Comparison of ENCODE assay signal across 8 cellular contexts in genomic region chr1:961132-961652, GRCh38. TPM values are rescaled to one million over a fixed set of nuclear protein-coding genes. Genes with fewer than 3 reads are reported as not detected.
DNase-seq lines count a peak whose midpoint lies in the region; ATAC-seq and TF ChIP-seq lines count a peak whose summit lies in the region.

No MANE protein-coding gene starts in this region.

- H2AFZ ChIP-seq in Karpas-422 (ENCODE audit: low read length) (no peak overlapping the region), neuron (ENCODE audit: low read depth, low read length) (no peak overlapping the region)

- no peak overlapping the region for H3K27ac ChIP-seq in CD4-positive, CD25-positive, alpha-beta regulatory T cell (ENCODE audit: insufficient read depth, low read length, poor library complexity, severe bottlenecking)
- H3K27ac ChIP-seq in Karpas-422 (ENCODE audit: low read length) (no peak overlapping the region), dorsolateral prefrontal cortex (peak overlapping the region in 2 of 59 donors; percentile 18 to 57), caudate nucleus (ENCODE audit: low read depth, low read length) (no peak overlapping the region)

- peaks cover 5% of the 10 kb centered on the region for H3K36me3 Mint-ChIP-seq in CD4-positive, CD25-positive, alpha-beta regulatory T cell

- no peaks in the 10 kb centered on the region for H3K27me3 Mint-ChIP-seq in CD4-positive, CD25-positive, alpha-beta regulatory T cell

- no peak for TF ChIP-seq CTCF in dorsolateral prefrontal cortex (IDR thresholded peaks at IDR 0.05 in 54 of 56, conservative IDR thresholded peaks at IDR 0.05 in 2 of 56; ENCODE audit: low read depth in 1 of 56, partially characterized antibody in 56 of 56)

- no peaks in the 10 kb centered on the region for H3K27me3 ChIP-seq in CD4-positive, CD25-positive, alpha-beta regulatory T cell (ENCODE audit: control insufficient read depth, insufficient read depth, low read length)
- H3K27me3 ChIP-seq in Karpas-422 (ENCODE audit: low read length) (no peaks in the 10 kb centered on the region), dorsolateral prefrontal cortex (peaks cover 0 to 6% (median under 1%) of the 10 kb centered on the region in 45 donors), neuron (ENCODE audit: insufficient read depth, low read length) (peaks cover 6% of the 10 kb centered on the region)

- peaks cover 23% of the 10 kb centered on the region for H3K79me2 ChIP-seq in Karpas-422 (ENCODE audit: low read length)

- peaks cover 19% of the 10 kb centered on the region for H4K20me1 ChIP-seq in Karpas-422 (ENCODE audit: insufficient read depth, low read depth, low read length)

- peak overlapping the region in 1 of 3 donors; percentile 36 for H3K27ac Mint-ChIP-seq in CD4-positive, CD25-positive, alpha-beta regulatory T cell

- H3K4me2 ChIP-seq in Karpas-422 (ENCODE audit: low read depth, low read length, poor library complexity, severe bottlenecking): peak overlapping the region; percentile 67

- no peaks in the 10 kb centered on the region for H3K9me2 ChIP-seq in Karpas-422 (replicated peaks; ENCODE audit: insufficient read depth, low read length)

- DNase-seq in CD4-positive, CD25-positive, alpha-beta regulatory T cell: no peak
- DNase-seq in Karpas-422 (no peak), dorsolateral prefrontal cortex (no peak), caudate nucleus (lab: John Stamatoyannopoulos, UW) (no peak), H4 (ENCODE audit: low spot score) (no peak), T-helper 9 cell (no peak), activated gamma-delta T cell (lab: John Stamatoyannopoulos, UW) (no peak)

- no peaks in the 10 kb centered on the region for H3K9me3 Mint-ChIP-seq in CD4-positive, CD25-positive, alpha-beta regulatory T cell

- H3K36me3 ChIP-seq in CD4-positive, CD25-positive, alpha-beta regulatory T cell (ENCODE audit: control insufficient read depth, insufficient read depth, low read length): peaks cover 4% of the 10 kb centered on the region
- no peaks in the 10 kb centered on the region for H3K36me3 ChIP-seq in Karpas-422 (ENCODE audit: insufficient read depth, low read length)
- H3K36me3 ChIP-seq in neuron (ENCODE audit: insufficient read depth, low read length): peaks cover 20% of the 10 kb centered on the region

- intact Hi-C loops in dorsolateral prefrontal cortex (cut with DNase I): no loop called here

- H3K4me1 ChIP-seq in CD4-positive, CD25-positive, alpha-beta regulatory T cell (ENCODE audit: control insufficient read depth, insufficient read depth, low read length, poor library complexity, severe bottlenecking): peaks cover 43% of the 10 kb centered on the region
- H3K4me1 ChIP-seq in Karpas-422 (ENCODE audit: low read length) (peaks cover 16% of the 10 kb centered on the region), neuron (ENCODE audit: insufficient read depth, low read length) (peaks cover 17% of the 10 kb centered on the region)

- no peaks in the 10 kb centered on the region for H3K9me3 ChIP-seq in CD4-positive, CD25-positive, alpha-beta regulatory T cell (ENCODE audit: control insufficient read depth in 2 of 2, low read length in 2 of 2)
- H3K9me3 ChIP-seq in Karpas-422 (ENCODE audit: low read length) (no peaks in the 10 kb centered on the region), neuron (ENCODE audit: low read length) (no peaks in the 10 kb centered on the region)

- peaks cover 0 to 38% (median 7%) of the 10 kb centered on the region in 4 donors for H3K4me1 Mint-ChIP-seq in CD4-positive, CD25-positive, alpha-beta regulatory T cell

- no peak for ATAC-seq in CD4-positive, CD25-positive, alpha-beta regulatory T cell (ENCODE audit: low read depth in 2 of 2)

- H3K4me3 ChIP-seq in CD4-positive, CD25-positive, alpha-beta regulatory T cell (ENCODE audit: low read depth, low read length): no peak overlapping the region
- H3K4me3 ChIP-seq in Karpas-422 (ENCODE audit: low read length) (peak overlapping the region; percentile 72), dorsolateral prefrontal cortex (peak overlapping the region; percentile 26 to 100 (median 85)), neuron (ENCODE audit: low read length) (peak overlapping the region; percentile 67)

- peak overlapping the region in 3 of 4 donors; percentile 63 to 84 (median 71) for H3K4me3 Mint-ChIP-seq in CD4-positive, CD25-positive, alpha-beta regulatory T cell

- peak overlapping the region; percentile 75 for H3K9ac ChIP-seq in Karpas-422 (ENCODE audit: low read length)

RNA-seq across cellular contexts. Expression of gene KLHL17, which starts 0.8 kb away (rescaled TPM):
- total RNA-seq in CD4-positive, CD25-positive, alpha-beta regulatory T cell: 28.4 TPM
- 1 to 10 TPM; 1.5 to 1.6 (median 1.6) TPM for polyA plus RNA-seq in CD4-positive, CD25-positive, alpha-beta regulatory T cell
- 13.9 and 21.2 TPM in 2 replicates for total RNA-seq in Karpas-422 (2014; rRNA removed; shearing (Covaris generic); ENCODE audit: low replicate concordance)
- 10 to 100 TPM in 101 of 120 experiments, 1 to 10 TPM in 19; 5.7 to 35.4 (median 14.2) TPM for total RNA-seq in dorsolateral prefrontal cortex
- 1.9 and 5.7 TPM in 2 replicates for total RNA-seq in H4 (2014; rRNA removed; shearing (Covaris generic))

RNA-seq across cellular contexts. Expression of gene NOC2L, which starts 2.1 kb away (rescaled TPM):
- 54.0 TPM for total RNA-seq in CD4-positive, CD25-positive, alpha-beta regulatory T cell
- polyA plus RNA-seq in CD4-positive, CD25-positive, alpha-beta regulatory T cell: 10 to 100 TPM; 36.8 to 56.6 (median 53.5) TPM
- total RNA-seq in Karpas-422 (2014; rRNA removed; shearing (Covaris generic); ENCODE audit: low replicate concordance): 32.5 and 63.5 TPM in 2 replicates
- 10 to 100 TPM; 34.5 to 72.4 (median 54.8) TPM for total RNA-seq in dorsolateral prefrontal cortex
- 78.4 and 90.7 TPM in 2 replicates for total RNA-seq in H4 (2014; rRNA removed; shearing (Covaris generic))

RNA-seq across cellular contexts. Expression of gene PLEKHN1, which starts 5.1 kb away (rescaled TPM):
- total RNA-seq in CD4-positive, CD25-positive, alpha-beta regulatory T cell: 2.5 TPM
- under 1 TPM in 2 of 4 donors, not detected in 2; 0.39 to 0.61 TPM for polyA plus RNA-seq in CD4-positive, CD25-positive, alpha-beta regulatory T cell
- 0.72 TPM in 1 of 2 replicates, not detected in the other for total RNA-seq in Karpas-422 (2014; rRNA removed; shearing (Covaris generic); ENCODE audit: low replicate concordance)
- under 1 TPM in 3 of 120 experiments, not detected in 117; 0.36 to 0.58 (median 0.43) TPM for total RNA-seq in dorsolateral prefrontal cortex
- 0.08 and 1.2 TPM in 2 replicates for total RNA-seq in H4 (2014; rRNA removed; shearing (Covaris generic))

RNA-seq across cellular contexts. Expression of gene PERM1, which starts 20.7 kb away (rescaled TPM):
- total RNA-seq in CD4-positive, CD25-positive, alpha-beta regulatory T cell: not detected
- polyA plus RNA-seq in CD4-positive, CD25-positive, alpha-beta regulatory T cell: not detected
- total RNA-seq in Karpas-422 (2014; rRNA removed; shearing (Covaris generic); ENCODE audit: low replicate concordance): not detected in 2 replicates
- 1 to 10 TPM in 6 of 120 experiments, under 1 TPM in 63, not detected in 51; 0.13 to 1.8 (median 0.43) TPM for total RNA-seq in dorsolateral prefrontal cortex
- 0.19 TPM in 1 of 2 replicates, not detected in the other for total RNA-seq in H4 (2014; rRNA removed; shearing (Covaris generic))

RNA-seq across cellular contexts. Expression of gene SAMD11, which starts 37.5 kb away (rescaled TPM):
- total RNA-seq in CD4-positive, CD25-positive, alpha-beta regulatory T cell: not detected
- polyA plus RNA-seq in CD4-positive, CD25-positive, alpha-beta regulatory T cell: under 1 TPM in 2 of 4 donors, not detected in 2; 0.14 to 0.31 TPM
- not detected in 2 replicates for total RNA-seq in Karpas-422 (2014; rRNA removed; shearing (Covaris generic); ENCODE audit: low replicate concordance)
- total RNA-seq in dorsolateral prefrontal cortex: 10 to 100 TPM in 10 of 120 experiments, 1 to 10 TPM in 109, under 1 TPM in 1; 0.85 to 22.6 (median 4.2) TPM
- total RNA-seq in H4 (2014; rRNA removed; shearing (Covaris generic)): 39.7 and 116 TPM in 2 replicates
